Comparison of ENCODE assay signal across 17 cellular contexts in the genomic region with DNA sequence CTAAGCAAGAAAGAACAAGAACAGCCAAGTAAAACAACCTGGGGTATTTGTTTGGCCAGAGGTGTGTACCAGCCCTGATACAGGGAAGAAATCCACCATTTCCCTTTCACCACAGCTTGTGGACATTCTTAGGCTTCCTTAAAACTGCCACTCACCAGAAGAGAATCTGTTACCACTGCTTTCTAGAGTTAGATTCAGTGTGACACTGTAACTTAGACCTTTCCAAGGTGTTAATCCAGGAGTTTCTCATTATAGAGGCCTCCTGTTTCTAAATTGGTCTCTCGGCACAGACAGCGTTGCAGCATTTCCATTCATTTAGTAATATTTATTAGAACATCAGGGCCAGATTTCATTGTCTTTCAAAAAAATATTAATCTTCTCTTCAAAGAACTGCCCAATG. TPM values are rescaled to one million over a fixed set of nuclear protein-coding genes. Genes with fewer than 3 reads are reported as not detected.
DNase-seq lines count a peak whose midpoint lies in the region; ATAC-seq and TF ChIP-seq lines count a peak whose summit lies in the region.
"Had no signal": no experiment of that assay in that cellular context is flagged by ENCODE, and none has a peak within 500 bp of the region (broad histone marks: within the 10 kb centered on the region; RNA-seq: fewer than 3 reads in every experiment).

No MANE protein-coding gene starts in this region.

- H3K36me3 ChIP-seq in mucosa of descending colon (ENCODE audit: low read depth), result no peaks in the 10 kb centered on the region
- H3K36me3 ChIP-seq in colonic mucosa, result no peaks in the 10 kb centered on the region

- H3K27ac Mint-ChIP-seq in activated CD4-positive, alpha-beta memory T cell treated with anti-CD3 and anti-CD28 coated beads, Interleukin-2, amount 10 ng/mL, durations not matched to agents 7 days and 5 days, result peak overlapping the region; percentile 5
- no peak overlapping the region for H3K27ac Mint-ChIP-seq in activated CD4-positive, alpha-beta memory T cell treated with anti-CD3 and anti-CD28 coated beads for 36 hours
- H3K27ac Mint-ChIP-seq in T-helper 17 cell, result peak overlapping the region; percentile 88
- peak overlapping the region; percentile 82 for H3K27ac Mint-ChIP-seq in memory B cell
- peak overlapping the region; percentile 70 for H3K27ac Mint-ChIP-seq in stimulated activated naive B cell treated with anti-CD40 and anti-IgM and Interleukin-4, amounts not matched to agents 10 μg/mL and 1 μg/mL and 100 μg/mL, for 72 hours

- H3K4me1 Mint-ChIP-seq in activated CD4-positive, alpha-beta memory T cell treated with anti-CD3 and anti-CD28 coated beads, Interleukin-2, amount 10 ng/mL, durations not matched to agents 7 days and 5 days, result peaks cover 63% of the 10 kb centered on the region
- H3K4me1 Mint-ChIP-seq in activated CD4-positive, alpha-beta memory T cell treated with anti-CD3 and anti-CD28 coated beads for 36 hours (ENCODE audit: low read depth), result peaks cover 40% of the 10 kb centered on the region
- H3K4me1 Mint-ChIP-seq in T-helper 17 cell (peaks cover 29% of the 10 kb centered on the region), memory B cell (peaks cover 33% of the 10 kb centered on the region)
- H3K4me1 Mint-ChIP-seq in stimulated activated naive B cell treated with anti-CD40 and anti-IgM and Interleukin-4, amounts not matched to agents 10 μg/mL and 1 μg/mL and 100 μg/mL, for 72 hours, result peaks cover 46 to 77% of the 10 kb centered on the region in 2 donors

- DNase-seq in activated CD4-positive, alpha-beta memory T cell treated with anti-CD3 and anti-CD28 coated beads, Interleukin-2, amount 10 ng/mL, durations not matched to agents 7 days and 5 days, result no peak
- no peak for DNase-seq in activated CD4-positive, alpha-beta memory T cell treated with anti-CD3 and anti-CD28 coated beads for 36 hours
- DNase-seq in T-helper 17 cell (no peak), memory B cell (ENCODE audit: low spot score in 2 of 2) (no peak), mucosa of descending colon (no peak), colonic mucosa (no peak)
- DNase-seq in stimulated activated naive B cell treated with anti-CD40 and anti-IgM and Interleukin-4, amounts not matched to agents 10 μg/mL and 1 μg/mL and 100 μg/mL, for 72 hours, result no peak
- no peak for DNase-seq in activated CD4-positive, alpha-beta T cell treated with anti-CD3 and anti-CD28 coated beads for 48 hours
- DNase-seq: COR-L47, H7, Kasumi-1, NCI-H1105 treated with DMSO at 0.1 percent for 48 hours, NCI-H187, NCI-H69, PC-3 had no signal

- H3K4me3 Mint-ChIP-seq in activated CD4-positive, alpha-beta memory T cell treated with anti-CD3 and anti-CD28 coated beads, Interleukin-2, amount 10 ng/mL, durations not matched to agents 7 days and 5 days, result no peak overlapping the region
- no peak overlapping the region for H3K4me3 Mint-ChIP-seq in activated CD4-positive, alpha-beta memory T cell treated with anti-CD3 and anti-CD28 coated beads for 36 hours
- no peak overlapping the region for H3K4me3 Mint-ChIP-seq in T-helper 17 cell
- no peak overlapping the region for H3K4me3 Mint-ChIP-seq in memory B cell
- H3K4me3 Mint-ChIP-seq in stimulated activated naive B cell treated with anti-CD40 and anti-IgM and Interleukin-4, amounts not matched to agents 10 μg/mL and 1 μg/mL and 100 μg/mL, for 72 hours, result no peak overlapping the region

- no peaks in the 10 kb centered on the region for H3K9me3 Mint-ChIP-seq in activated CD4-positive, alpha-beta memory T cell treated with anti-CD3 and anti-CD28 coated beads, Interleukin-2, amount 10 ng/mL, durations not matched to agents 7 days and 5 days
- no peaks in the 10 kb centered on the region for H3K9me3 Mint-ChIP-seq in activated CD4-positive, alpha-beta memory T cell treated with anti-CD3 and anti-CD28 coated beads for 36 hours
- no peaks in the 10 kb centered on the region for H3K9me3 Mint-ChIP-seq in memory B cell
- peaks cover 1 to 3% of the 10 kb centered on the region in 2 donors for H3K9me3 Mint-ChIP-seq in stimulated activated naive B cell treated with anti-CD40 and anti-IgM and Interleukin-4, amounts not matched to agents 10 μg/mL and 1 μg/mL and 100 μg/mL, for 72 hours

- CTCF ChIA-PET in activated CD4-positive, alpha-beta memory T cell treated with anti-CD3 and anti-CD28 coated beads, Interleukin-2, amount 10 ng/mL, durations not matched to agents 7 days and 5 days (lab: Charles Lee), result no interaction called here
- CTCF ChIA-PET in activated CD4-positive, alpha-beta memory T cell treated with anti-CD3 and anti-CD28 coated beads for 36 hours (lab: Charles Lee), result interaction anchor here (0.6 kb wide), 1 partner anchor 228 kb away, joined by 3 read pairs; no protein-coding TSS in a partner anchor

- no peak overlapping the region for H3K27ac ChIP-seq in colonic mucosa
- H3K27ac ChIP-seq: C4-2B had no signal

- no peaks in the 10 kb centered on the region for H3K27me3 Mint-ChIP-seq in activated CD4-positive, alpha-beta memory T cell treated with anti-CD3 and anti-CD28 coated beads, Interleukin-2, amount 10 ng/mL, durations not matched to agents 7 days and 5 days
- H3K27me3 Mint-ChIP-seq in activated CD4-positive, alpha-beta memory T cell treated with anti-CD3 and anti-CD28 coated beads for 36 hours, result no peaks in the 10 kb centered on the region
- H3K27me3 Mint-ChIP-seq in T-helper 17 cell, result no peaks in the 10 kb centered on the region
- no peaks in the 10 kb centered on the region for H3K27me3 Mint-ChIP-seq in memory B cell
- H3K27me3 Mint-ChIP-seq in stimulated activated naive B cell treated with anti-CD40 and anti-IgM and Interleukin-4, amounts not matched to agents 10 μg/mL and 1 μg/mL and 100 μg/mL, for 72 hours, result no peaks in the 10 kb centered on the region

- ATAC-seq in T-helper 17 cell, result no peak
- ATAC-seq in memory B cell (ENCODE audit: low read depth), result no peak
- no peak for ATAC-seq in stimulated activated naive B cell treated with anti-CD40 and anti-IgM and Interleukin-4, amounts not matched to agents 10 μg/mL and 1 μg/mL and 100 μg/mL, for 72 hours (replicated peaks)
- ATAC-seq in mucosa of descending colon, result no peak
- ATAC-seq: HepG2, PC-3 had no signal

- no peaks in the 10 kb centered on the region for H3K27me3 ChIP-seq in colonic mucosa

- H3K4me1 ChIP-seq in mucosa of descending colon (ENCODE audit: low read depth) (peaks cover 4% of the 10 kb centered on the region), colonic mucosa (peaks cover 4% of the 10 kb centered on the region)

- no peak overlapping the region for H3K9ac ChIP-seq in colonic mucosa (ENCODE audit: low read depth in 2 of 2, low read length in 2 of 2)

- H3K9me3 ChIP-seq in T-helper 17 cell (ENCODE audit: control insufficient read depth, low read length, poor library complexity, severe bottlenecking) (no peaks in the 10 kb centered on the region), mucosa of descending colon (no peaks in the 10 kb centered on the region), colonic mucosa (no peaks in the 10 kb centered on the region)

- no peak for TF ChIP-seq CTCF in mucosa of descending colon (IDR thresholded peaks at IDR 0.05)
- no peak for TF ChIP-seq CTCF in colonic mucosa (IDR thresholded peaks at IDR 0.05)

- H3K4me3 ChIP-seq in mucosa of descending colon (no peak overlapping the region), colonic mucosa (no peak overlapping the region)

- POLR2A ChIA-PET in activated CD4-positive, alpha-beta memory T cell treated with anti-CD3 and anti-CD28 coated beads, Interleukin-2, amount 10 ng/mL, durations not matched to agents 7 days and 5 days (lab: Charles Lee), result no interaction called here
- POLR2A ChIA-PET in activated CD4-positive, alpha-beta memory T cell treated with anti-CD3 and anti-CD28 coated beads for 36 hours (lab: Charles Lee), result no interaction called here

- H3K36me3 Mint-ChIP-seq in activated CD4-positive, alpha-beta memory T cell treated with anti-CD3 and anti-CD28 coated beads, Interleukin-2, amount 10 ng/mL, durations not matched to agents 7 days and 5 days (ENCODE audit: low read depth), result peaks cover 89% of the 10 kb centered on the region
- H3K36me3 Mint-ChIP-seq in activated CD4-positive, alpha-beta memory T cell treated with anti-CD3 and anti-CD28 coated beads for 36 hours, result peaks cover 73% of the 10 kb centered on the region
- peaks cover 9% of the 10 kb centered on the region for H3K36me3 Mint-ChIP-seq in T-helper 17 cell (ENCODE audit: low read depth)
- peaks cover 57% of the 10 kb centered on the region for H3K36me3 Mint-ChIP-seq in memory B cell
- peaks cover 26 to 49% of the 10 kb centered on the region in 2 donors for H3K36me3 Mint-ChIP-seq in stimulated activated naive B cell treated with anti-CD40 and anti-IgM and Interleukin-4, amounts not matched to agents 10 μg/mL and 1 μg/mL and 100 μg/mL, for 72 hours

- intact Hi-C loops in activated CD4-positive, alpha-beta memory T cell treated with anti-CD3 and anti-CD28 coated beads for 36 hours (cut with micrococcal nuclease), result no loop called here
- intact Hi-C loops in mucosa of descending colon (cut with DNase I, micrococcal nuclease) (no loop called here), colonic mucosa (cut with DNase I) (no loop called here)

RNA-seq across cellular contexts. Expression of gene NIPAL4, which starts 55.0 kb away (rescaled TPM):
- total RNA-seq in activated CD4-positive, alpha-beta memory T cell treated with anti-CD3 and anti-CD28 coated beads, Interleukin-2, amount 10 ng/mL, durations not matched to agents 7 days and 5 days, result under 1 TPM; 0.05 to 0.10 TPM
- 1 to 10 TPM; 2.5 to 2.9 TPM for total RNA-seq in activated CD4-positive, alpha-beta memory T cell treated with anti-CD3 and anti-CD28 coated beads for 36 hours
- 1 to 10 TPM; 1.5 to 2.3 TPM for total RNA-seq in T-helper 17 cell
- 1 to 10 TPM in 1 of 3 donors, under 1 TPM in 1, not detected in 1; 0.70 to 3.2 TPM for total RNA-seq in mucosa of descending colon
- total RNA-seq in colonic mucosa, result 1 to 10 TPM in 1 of 2 donors, not detected in 1; 1.4 TPM
- total RNA-seq: H7, HepG2 had no signal
